ENCODE assay signal across 8 cellular contexts in genomic region chr14:68786491-68787234, GRCh38. TPM values are rescaled to one million over a fixed set of nuclear protein-coding genes. Genes with fewer than 3 reads are reported as not detected.
DNase-seq lines count a peak whose midpoint lies in the region; ATAC-seq, FAIRE-seq and TF ChIP-seq lines count a peak whose summit lies in the region.

No MANE protein-coding gene starts in this region.

- H3K4me1 ChIP-seq in ascending aorta (peaks cover 0 to 26% of the 10 kb centered on the region in 2 donors), keratinocyte (ENCODE audit: control insufficient read depth, extremely low read depth, insufficient read depth, low read length) (peaks cover 32% of the 10 kb centered on the region)

- no peak for ATAC-seq in stimulated activated naive CD8-positive, alpha-beta T cell treated with anti-CD3 and anti-CD28 coated beads, Interleukin-15, amount 100 ng/mL, for 72 hours
- ATAC-seq in HG03139 (IDR thresholded peaks at IDR 0.05; ENCODE audit: unreplicated experiment): no peak

- peaks cover 46% of the 10 kb centered on the region for H3K36me3 Mint-ChIP-seq in T-helper 2 cell treated with Interferon-gamma antibody and Interleukin-4, amounts not matched to agents 5 μg/mL and 100 μg/mL, for 36 hours (ENCODE audit: low read depth)

- no peak overlapping the region for H3K4me3 ChIP-seq in ascending aorta
- H3K4me3 ChIP-seq in keratinocyte (ENCODE audit: control insufficient read depth in 2 of 3, extremely low read depth in 1 of 3, insufficient read depth in 2 of 3, low read depth in 1 of 3, low read length in 3 of 3): no peak overlapping the region

- H3K9me3 ChIP-seq in ascending aorta (no peaks in the 10 kb centered on the region), keratinocyte (ENCODE audit: control insufficient read depth, low read depth, low read length) (no peaks in the 10 kb centered on the region)

- H3K27ac ChIP-seq in ascending aorta: peak overlapping the region; percentile 64 to 100
- H3K27ac ChIP-seq in keratinocyte (ENCODE audit: control insufficient read depth, insufficient read depth, low read length): peak overlapping the region; percentile 100

- intact Hi-C loops in ascending aorta (cut with DNase I): loop anchor here (2.0 to 5.0 kb wide), 4 partner anchors 104 to 319 kb away; no protein-coding TSS in a partner anchor

- peaks cover 26% of the 10 kb centered on the region for H3K79me2 ChIP-seq in keratinocyte (ENCODE audit: control insufficient read depth, insufficient read depth, low read length)

- H4K20me1 ChIP-seq in keratinocyte (ENCODE audit: control insufficient read depth, extremely low read depth, insufficient read depth, low read length): peaks cover 25% of the 10 kb centered on the region

- no peak overlapping the region for H2AFZ ChIP-seq in keratinocyte (ENCODE audit: control insufficient read depth, low read length)

- no peaks in the 10 kb centered on the region for H3K27me3 ChIP-seq in ascending aorta
- no peaks in the 10 kb centered on the region for H3K27me3 ChIP-seq in keratinocyte (ENCODE audit: control insufficient read depth, extremely low read depth, insufficient read depth, low read length)

- H3K27me3 Mint-ChIP-seq in T-helper 2 cell treated with Interferon-gamma antibody and Interleukin-4, amounts not matched to agents 5 μg/mL and 100 μg/mL, for 36 hours (ENCODE audit: low read depth): no peaks in the 10 kb centered on the region
- no peaks in the 10 kb centered on the region for H3K27me3 Mint-ChIP-seq in stimulated activated naive CD8-positive, alpha-beta T cell treated with anti-CD3 and anti-CD28 coated beads, Interleukin-15, amount 100 ng/mL, for 72 hours

- H3K9me1 ChIP-seq in keratinocyte (ENCODE audit: control insufficient read depth, extremely low read depth, insufficient read depth, low read length): no peaks in the 10 kb centered on the region

- DNase-seq in T-helper 2 cell treated with Interferon-gamma antibody and Interleukin-4, amounts not matched to agents 5 μg/mL and 100 μg/mL, for 36 hours (ENCODE audit: low spot score): no peak
- DNase-seq in T-helper 2 cell: no peak
- DNase-seq in ascending aorta (ENCODE audit: low spot score in 2 of 2): no peak
- DNase-seq in keratinocyte (ENCODE audit: low read depth, low spot score): no peak
- DNase-seq in stimulated activated naive CD8-positive, alpha-beta T cell treated with anti-CD3 and anti-CD28 coated beads, Interleukin-15, amount 100 ng/mL, for 72 hours: peak in 1 of 2 donors; percentile 18
- DNase-seq in cortex of kidney (lab: John Stamatoyannopoulos, UW): no peak
- no peak for DNase-seq in activated effector memory CD4-positive, alpha-beta T cell treated with Interleukin-2 at 50 U/mL for 16 hours

- peak; percentile 78 for FAIRE-seq in keratinocyte (lab: Jason Lieb, UNC)

- peak overlapping the region; percentile 73 for H3K4me3 Mint-ChIP-seq in T-helper 2 cell treated with Interferon-gamma antibody and Interleukin-4, amounts not matched to agents 5 μg/mL and 100 μg/mL, for 36 hours
- H3K4me3 Mint-ChIP-seq in stimulated activated naive CD8-positive, alpha-beta T cell treated with anti-CD3 and anti-CD28 coated beads, Interleukin-15, amount 100 ng/mL, for 72 hours: peak overlapping the region; percentile 74 to 96

- TF ChIP-seq CTCF in ascending aorta (IDR thresholded peaks at IDR 0.05): no peak
- no peak for TF ChIP-seq CTCF in keratinocyte (optimal IDR thresholded peaks at IDR 0.05 in 1 of 3, IDR thresholded peaks at IDR 0.05 in 1 of 3, conservative IDR thresholded peaks at IDR 0.05 in 1 of 3; ENCODE audit: extremely low read depth in 1 of 3, insufficient read depth in 2 of 3, low read length in 3 of 3)

- no peak overlapping the region for H3K4me2 ChIP-seq in keratinocyte (ENCODE audit: control insufficient read depth, extremely low read depth, insufficient read depth, low read depth, low read length)

- no peaks in the 10 kb centered on the region for H3K9me3 Mint-ChIP-seq in T-helper 2 cell treated with Interferon-gamma antibody and Interleukin-4, amounts not matched to agents 5 μg/mL and 100 μg/mL, for 36 hours
- H3K9me3 Mint-ChIP-seq in stimulated activated naive CD8-positive, alpha-beta T cell treated with anti-CD3 and anti-CD28 coated beads, Interleukin-15, amount 100 ng/mL, for 72 hours: no peaks in the 10 kb centered on the region

- H3K4me1 Mint-ChIP-seq in T-helper 2 cell treated with Interferon-gamma antibody and Interleukin-4, amounts not matched to agents 5 μg/mL and 100 μg/mL, for 36 hours (ENCODE audit: low read depth): peaks cover 68% of the 10 kb centered on the region
- H3K4me1 Mint-ChIP-seq in stimulated activated naive CD8-positive, alpha-beta T cell treated with anti-CD3 and anti-CD28 coated beads, Interleukin-15, amount 100 ng/mL, for 72 hours: peaks cover 76% of the 10 kb centered on the region

- H3K36me3 ChIP-seq in ascending aorta: peaks cover 11 to 29% of the 10 kb centered on the region in 2 donors
- H3K36me3 ChIP-seq in keratinocyte (ENCODE audit: control insufficient read depth in 2 of 2, extremely low read depth in 1 of 2, insufficient read depth in 2 of 2, low read length in 2 of 2): peaks cover 23 to 28% of the 10 kb centered on the region in 2 experiments

- dilution Hi-C loops in keratinocyte (cut with MboI; ENCODE audit: extremely low pct_ligation_motif_present, low sequenced_read_pairs): no loop called here

- H3K9ac ChIP-seq in keratinocyte (ENCODE audit: control insufficient read depth, extremely low read depth, insufficient read depth, low read length): peak overlapping the region; percentile 26

- H3K27ac Mint-ChIP-seq in T-helper 2 cell treated with Interferon-gamma antibody and Interleukin-4, amounts not matched to agents 5 μg/mL and 100 μg/mL, for 36 hours: peak overlapping the region; percentile 90
- H3K27ac Mint-ChIP-seq in stimulated activated naive CD8-positive, alpha-beta T cell treated with anti-CD3 and anti-CD28 coated beads, Interleukin-15, amount 100 ng/mL, for 72 hours: peak overlapping the region; percentile 67 to 95

RNA-seq across cellular contexts. Expression of gene ZFP36L1, which starts 6.2 kb away (rescaled TPM):
- total RNA-seq in ascending aorta: 772 TPM
- 66.9 to 142 TPM (median 85.2 TPM) in 3 replicates for polyA plus RNA-seq in keratinocyte
- 58.4 TPM for polyA plus RNA-seq in keratinocyte (2011; ENCODE audit: low read depth)
- polyA plus RNA-seq in keratinocyte (2011; cell fraction: cytosol; rRNA removed): 118 and 212 TPM in 2 replicates
- 311 and 342 TPM in 2 replicates for polyA plus RNA-seq in keratinocyte (2011; cell fraction: nucleus; rRNA removed)
- polyA plus RNA-seq in keratinocyte (2012; ENCODE audit: low replicate concordance): 176 and 280 TPM in 2 replicates
- polyA minus RNA-seq in keratinocyte: 45.4 to 273 TPM (median 50.6 TPM) in 3 replicates
- 802 TPM for polyA minus RNA-seq in keratinocyte (2011; cell fraction: cytosol; rRNA and poly(A)+ RNA removed)
- polyA minus RNA-seq in keratinocyte (2011; cell fraction: nucleus; rRNA and poly(A)+ RNA removed): 213 and 226 TPM in 2 replicates
